Comparison of ENCODE assay signal across 39 cellular contexts in genomic region chr1:170176772-170177171, GRCh38. TPM values are rescaled to one million over a fixed set of nuclear protein-coding genes. Genes with fewer than 3 reads are reported as not detected.
"Had no signal": no experiment of that assay in that cellular context is flagged by ENCODE, and none has a peak within 500 bp of the region (broad histone marks: within the 10 kb centered on the region; RNA-seq: fewer than 3 reads in every experiment).

No MANE protein-coding gene starts in this region.

- H3K4me3 Mint-ChIP-seq: activated CD4-positive, alpha-beta T cell treated with anti-CD3 and anti-CD28 coated beads, Interleukin-2, amount 10 ng/mL, durations not matched to agents 7 days and 5 days; activated CD8-positive, alpha-beta T cell treated with anti-CD3 and anti-CD28 coated beads for 36 hours; activated naive CD4-positive, alpha-beta T cell treated with anti-CD3 and anti-CD28 coated beads, Interleukin-2, amount 10 ng/mL, durations not matched to agents 7 days and 5 days; activated naive CD4-positive, alpha-beta T cell treated with anti-CD3 and anti-CD28 coated beads, Interleukin-2, amount 50 U/mL, for 24 hours; activated naive CD8-positive, alpha-beta T cell; activated naive CD8-positive, alpha-beta T cell treated with anti-CD3 and anti-CD28 coated beads, Interleukin-2, amount 10 ng/mL, durations not matched to agents 7 days and 5 days; activated naive CD8-positive, alpha-beta T cell treated with anti-CD3 and anti-CD28 coated beads, Interleukin-2, amount 50 U/mL, for 24 hours; activated T-helper 1 cell treated with anti-CD3 and anti-CD28 coated beads, Interleukin-12 subunit alpha, Interleukin-12 subunit beta, Interleukin-2, Interleukin-4 antibody, amounts not matched to agents 30 ng/mL and 10 ng/mL and 1 ng/mL, durations not matched to agents 14 hours and 24 hours and 36 hours; brain; central memory CD8-positive, alpha-beta T cell; T-helper 1 cell treated with Interleukin-12 subunit alpha and Interleukin-12 subunit beta and Interleukin-4 antibody, amounts not matched to agents 30 μg/mL and 1 μg/mL, for 36 hours; T-helper 2 cell treated with Interferon-gamma antibody and Interleukin-4, amounts not matched to agents 5 μg/mL and 100 μg/mL, for 36 hours; WTC11 had no signal

- H3K36me3 Mint-ChIP-seq: activated naive CD4-positive, alpha-beta T cell treated with anti-CD3 and anti-CD28 coated beads, Interleukin-2, amount 10 ng/mL, durations not matched to agents 7 days and 5 days; activated naive CD4-positive, alpha-beta T cell treated with anti-CD3 and anti-CD28 coated beads, Interleukin-2, amount 50 U/mL, for 24 hours; activated naive CD8-positive, alpha-beta T cell treated with anti-CD3 and anti-CD28 coated beads, Interleukin-2, amount 10 ng/mL, durations not matched to agents 7 days and 5 days; brain; WTC11 had no signal

- H3K27me3 Mint-ChIP-seq: activated CD4-positive, alpha-beta T cell treated with anti-CD3 and anti-CD28 coated beads, Interleukin-2, amount 10 ng/mL, durations not matched to agents 7 days and 5 days; activated naive CD4-positive, alpha-beta T cell treated with anti-CD3 and anti-CD28 coated beads, Interleukin-2, amount 10 ng/mL, durations not matched to agents 7 days and 5 days; activated naive CD4-positive, alpha-beta T cell treated with anti-CD3 and anti-CD28 coated beads, Interleukin-2, amount 50 U/mL, for 24 hours; activated naive CD8-positive, alpha-beta T cell; activated naive CD8-positive, alpha-beta T cell treated with anti-CD3 and anti-CD28 coated beads, Interleukin-2, amount 10 ng/mL, durations not matched to agents 7 days and 5 days had no signal

- ATAC-seq: activated CD4-positive, CD25-positive, alpha-beta regulatory T cell treated with anti-CD3 and anti-CD28 coated beads, Interleukin-2, amount 50 U/mL, for 24 hours; activated CD8-positive, alpha-beta T cell treated with anti-CD3 and anti-CD28 coated beads for 36 hours; activated naive CD8-positive, alpha-beta T cell treated with anti-CD3 and anti-CD28 coated beads, Interleukin-2, amount 50 U/mL, for 24 hours; WTC11 had no signal

- H3K4me1 ChIP-seq: ascending aorta had no signal

- H3K27me3 ChIP-seq: ascending aorta, cardiac muscle cell had no signal

- H3K9me3 ChIP-seq: ascending aorta had no signal

- H3K27ac Mint-ChIP-seq: activated CD4-positive, alpha-beta T cell treated with anti-CD3 and anti-CD28 coated beads, Interleukin-2, amount 10 ng/mL, durations not matched to agents 7 days and 5 days; activated CD8-positive, alpha-beta T cell treated with anti-CD3 and anti-CD28 coated beads for 36 hours; activated naive CD4-positive, alpha-beta T cell treated with anti-CD3 and anti-CD28 coated beads, Interleukin-2, amount 10 ng/mL, durations not matched to agents 7 days and 5 days; activated naive CD4-positive, alpha-beta T cell treated with anti-CD3 and anti-CD28 coated beads, Interleukin-2, amount 50 U/mL, for 24 hours; activated naive CD8-positive, alpha-beta T cell; activated naive CD8-positive, alpha-beta T cell treated with anti-CD3 and anti-CD28 coated beads, Interleukin-2, amount 10 ng/mL, durations not matched to agents 7 days and 5 days; activated naive CD8-positive, alpha-beta T cell treated with anti-CD3 and anti-CD28 coated beads, Interleukin-2, amount 50 U/mL, for 24 hours; activated T-helper 1 cell treated with anti-CD3 and anti-CD28 coated beads, Interleukin-12 subunit alpha, Interleukin-12 subunit beta, Interleukin-2, Interleukin-4 antibody, amounts not matched to agents 30 ng/mL and 10 ng/mL and 1 ng/mL, durations not matched to agents 14 hours and 24 hours and 36 hours; activated T-helper 2 cell treated with anti-CD3 and anti-CD28 coated beads, Interferon-gamma antibody, Interleukin-2, Interleukin-4, amounts not matched to agents 10 μg/mL and 5 μg/mL and 100 μg/mL, durations not matched to agents 14 hours and 24 hours and 36 hours; brain; T-helper 1 cell treated with Interleukin-12 subunit alpha and Interleukin-12 subunit beta and Interleukin-4 antibody, amounts not matched to agents 30 μg/mL and 1 μg/mL, for 36 hours; T-helper 2 cell treated with Interferon-gamma antibody and Interleukin-4, amounts not matched to agents 5 μg/mL and 100 μg/mL, for 36 hours; WTC11 had no signal

- DNase-seq: activated CD4-positive, alpha-beta T cell treated with anti-CD3 and anti-CD28 coated beads for 48 hours; activated CD4-positive, alpha-beta T cell treated with anti-CD3 and anti-CD28 coated beads, Interleukin-2, amount 10 ng/mL, durations not matched to agents 7 days and 5 days; activated CD4-positive, alpha-beta T cell treated with anti-CD3 and anti-CD28 coated beads, Interleukin-2, amount 50 U/mL, for 48 hours; activated CD4-positive, CD25-positive, alpha-beta regulatory T cell; activated CD8-positive, alpha-beta memory T cell treated with anti-CD3 and anti-CD28 coated beads, Interleukin-2, amount 50 U/mL, for 4 hours; activated CD8-positive, alpha-beta T cell treated with anti-CD3 and anti-CD28 coated beads for 36 hours; activated effector memory CD4-positive, alpha-beta T cell treated with Interleukin-2 at 50 U/mL for 16 hours; activated gamma-delta T cell; activated naive CD4-positive, alpha-beta T cell treated with anti-CD3 and anti-CD28 coated beads, Interleukin-2, amount 10 ng/mL, durations not matched to agents 7 days and 5 days; activated naive CD4-positive, alpha-beta T cell treated with Interleukin-2 at 50 U/mL for 16 hours; activated naive CD8-positive, alpha-beta T cell treated with anti-CD3 and anti-CD28 coated beads, Interleukin-2, amount 10 ng/mL, durations not matched to agents 7 days and 5 days; activated naive CD8-positive, alpha-beta T cell treated with anti-CD3 and anti-CD28 coated beads, Interleukin-2, amount 50 U/mL, for 24 hours; activated T-cell treated with anti-CD3 and anti-CD28 coated beads for 4 hours; activated T-cell treated with anti-CD3 and anti-CD28 coated beads, Interleukin-2, amount 50 U/mL, for 1 hour; activated T-cell treated with anti-CD3 and anti-CD28 coated beads, Interleukin-2, amount 50 U/mL, for 48 hours; amygdala; anterior cingulate cortex; caudate nucleus; cerebellar nuclear complex; T-helper 1 cell; T-helper 2 cell; T-helper 9 cell; WERI-Rb-1 had no signal

- H3K4me3 ChIP-seq: ascending aorta, cardiac muscle cell, coronary artery had no signal

- H3K4me1 Mint-ChIP-seq: activated CD4-positive, alpha-beta T cell treated with anti-CD3 and anti-CD28 coated beads, Interleukin-2, amount 10 ng/mL, durations not matched to agents 7 days and 5 days; activated naive CD4-positive, alpha-beta T cell treated with anti-CD3 and anti-CD28 coated beads, Interleukin-2, amount 10 ng/mL, durations not matched to agents 7 days and 5 days; activated naive CD4-positive, alpha-beta T cell treated with anti-CD3 and anti-CD28 coated beads, Interleukin-2, amount 50 U/mL, for 24 hours; activated naive CD8-positive, alpha-beta T cell treated with anti-CD3 and anti-CD28 coated beads, Interleukin-2, amount 10 ng/mL, durations not matched to agents 7 days and 5 days; activated naive CD8-positive, alpha-beta T cell treated with anti-CD3 and anti-CD28 coated beads, Interleukin-2, amount 50 U/mL, for 24 hours; brain; central memory CD8-positive, alpha-beta T cell had no signal

- H3K27ac ChIP-seq: ascending aorta, cardiac muscle cell, coronary artery, WERI-Rb-1 had no signal

- H3K9me3 Mint-ChIP-seq: activated naive CD4-positive, alpha-beta T cell treated with anti-CD3 and anti-CD28 coated beads, Interleukin-2, amount 10 ng/mL, durations not matched to agents 7 days and 5 days had no signal

- H3K36me3 ChIP-seq: ascending aorta, cardiac muscle cell, WERI-Rb-1 had no signal

RNA-seq across cellular contexts. Expression of gene NTMT2, which starts 31.0 kb away (rescaled TPM):
- total RNA-seq: activated CD4-positive, alpha-beta T cell treated with anti-CD3 and anti-CD28 coated beads, Interleukin-2, amount 10 ng/mL, durations not matched to agents 7 days and 5 days; activated CD8-positive, alpha-beta memory T cell treated with anti-CD3 and anti-CD28 coated beads for 36 hours; activated CD8-positive, alpha-beta T cell treated with anti-CD3 and anti-CD28 coated beads for 36 hours; activated naive CD8-positive, alpha-beta T cell treated with anti-CD3 and anti-CD28 coated beads, Interleukin-2, amount 10 ng/mL, durations not matched to agents 7 days and 5 days; activated T-helper 1 cell treated with anti-CD3 and anti-CD28 coated beads, Interleukin-12 subunit alpha, Interleukin-12 subunit beta, Interleukin-2, Interleukin-4 antibody, amounts not matched to agents 30 ng/mL and 10 ng/mL and 1 ng/mL, durations not matched to agents 14 hours and 24 hours and 36 hours; activated T-helper 2 cell treated with anti-CD3 and anti-CD28 coated beads, Interferon-gamma antibody, Interleukin-2, Interleukin-4, amounts not matched to agents 10 μg/mL and 5 μg/mL and 100 μg/mL, durations not matched to agents 14 hours and 24 hours and 36 hours; ascending aorta; bronchial epithelial cell; cardiac muscle cell; chondrocyte had no signal
